In genomic region chr18:59509477-59510173, GRCh38 we compare ENCODE assay signal across 34 cellular contexts.
DNase-seq lines count a peak whose midpoint lies in the region; ATAC-seq, FAIRE-seq and TF ChIP-seq lines count a peak whose summit lies in the region.
"Had no signal": no experiment of that assay in that cellular context is flagged by ENCODE, and none has a peak within 500 bp of the region (broad histone marks: within the 10 kb centered on the region; RNA-seq: fewer than 3 reads in every experiment).

No MANE protein-coding gene starts in this region.

- TF ChIP-seq POLR2A in gastrocnemius medialis (IDR thresholded peaks at IDR 0.05): no peak

- TF ChIP-seq CTCF in D721Med (IDR thresholded peaks at IDR 0.05; ENCODE audit: insufficient read depth, missing control alignments): no peak
- TF ChIP-seq CTCF in lower lobe of right lung (IDR thresholded peaks at IDR 0.05): no peak
- no peak for TF ChIP-seq CTCF in gastrocnemius medialis (IDR thresholded peaks at IDR 0.05 in 4 of 5, conservative IDR thresholded peaks at IDR 0.05 in 1 of 5)

- intact Hi-C loops in lower lobe of right lung (cut with DNase I) (no loop called here), gastrocnemius medialis (cut with DNase I; ENCODE audit: low total_unique reads) (no loop called here), posterior cingulate gyrus (cut with DNase I) (no loop called here)

- DNase-seq in D721Med (ENCODE audit: insufficient read length, low spot score) (no peak), lower lobe of right lung (no peak), gastrocnemius medialis (peak; percentile 29 to 65), posterior cingulate gyrus (no peak), DMS114 treated with DMSO at 0.1 percent for 48 hours (lab: John Stamatoyannopoulos, UW; ENCODE audit: unreplicated experiment) (no peak)
- no peak for DNase-seq in stimulated activated naive CD8-positive, alpha-beta T cell treated with anti-CD3 and anti-CD28 coated beads, Interleukin-15, amount 100 ng/mL, for 72 hours
- DNase-seq: activated CD4-positive, alpha-beta T cell treated with anti-CD3 and anti-CD28 coated beads for 48 hours; activated CD8-positive, alpha-beta memory T cell treated with anti-CD3 and anti-CD28 coated beads for 24 hours; activated effector memory CD4-positive, alpha-beta T cell treated with Interleukin-2 at 50 U/mL for 16 hours; activated naive CD8-positive, alpha-beta T cell treated with anti-CD3 and anti-CD28 coated beads for 36 hours; AML-193; caudate nucleus; CD4-positive, alpha-beta T cell; kidney glomerular epithelial cell; naive thymus-derived CD4-positive, alpha-beta T cell; NCI-H1048; NCI-H1694; NCI-H2171 treated with DMSO at 0.1 percent for 48 hours; NCI-H510A treated with DMSO at 0.1 percent for 48 hours; nucleus accumbens; PC-3; retina; SHP77 treated with DMSO at 0.1 percent for 48 hours; stimulated activated CD4-positive, alpha-beta T cell treated with anti-CD3 and anti-CD28 coated beads, Interleukin-4, amount 100 ng/mL, for 1 hour had no signal

- in situ Hi-C loops in gastrocnemius medialis (cut with MboI; ENCODE audit: low sequenced_read_pairs in 4 of 4): no loop called here

- ATAC-seq in lower lobe of right lung: peak; percentile 38 to 54
- ATAC-seq in gastrocnemius medialis: peak; percentile 43 to 51
- no peak for ATAC-seq in stimulated activated naive CD8-positive, alpha-beta T cell treated with anti-CD3 and anti-CD28 coated beads, Interleukin-15, amount 100 ng/mL, for 72 hours
- no peak for ATAC-seq in GM19324 (IDR thresholded peaks at IDR 0.05; ENCODE audit: low FRiP score, unreplicated experiment)
- ATAC-seq: A549; heart left ventricle; naive thymus-derived CD4-positive, alpha-beta T cell; PC-3 had no signal

- no peak overlapping the region for H3K4me3 ChIP-seq in lower lobe of right lung
- no peak overlapping the region for H3K4me3 ChIP-seq in gastrocnemius medialis
- H3K4me3 ChIP-seq: A549, ascending aorta, heart left ventricle had no signal

- no peaks in the 10 kb centered on the region for H3K9me3 Mint-ChIP-seq in stimulated activated naive CD8-positive, alpha-beta T cell treated with anti-CD3 and anti-CD28 coated beads, Interleukin-15, amount 100 ng/mL, for 72 hours
- H3K9me3 Mint-ChIP-seq: activated naive CD8-positive, alpha-beta T cell treated with anti-CD3 and anti-CD28 coated beads for 36 hours; CD4-positive, alpha-beta T cell; IgD-negative memory B cell; T-helper 2 cell treated with Interferon-gamma antibody and Interleukin-4, amounts not matched to agents 5 μg/mL and 100 μg/mL, for 36 hours had no signal

- H3K9me3 ChIP-seq in lower lobe of right lung (no peaks in the 10 kb centered on the region), gastrocnemius medialis (no peaks in the 10 kb centered on the region)
- H3K9me3 ChIP-seq: A549, ascending aorta, heart left ventricle had no signal

- no peak overlapping the region for H3K4me3 Mint-ChIP-seq in stimulated activated naive CD8-positive, alpha-beta T cell treated with anti-CD3 and anti-CD28 coated beads, Interleukin-15, amount 100 ng/mL, for 72 hours
- H3K4me3 Mint-ChIP-seq: activated naive CD8-positive, alpha-beta T cell treated with anti-CD3 and anti-CD28 coated beads for 36 hours; CD4-positive, alpha-beta T cell; IgD-negative memory B cell; naive thymus-derived CD4-positive, alpha-beta T cell; T-helper 2 cell treated with Interferon-gamma antibody and Interleukin-4, amounts not matched to agents 5 μg/mL and 100 μg/mL, for 36 hours had no signal

- no peaks in the 10 kb centered on the region for H3K27me3 ChIP-seq in lower lobe of right lung (ENCODE audit: low read depth)
- H3K27me3 ChIP-seq in gastrocnemius medialis: no peaks in the 10 kb centered on the region
- H3K27me3 ChIP-seq: ascending aorta, heart left ventricle had no signal

- FAIRE-seq in D721Med (lab: Jason Lieb, UNC): peak; percentile 88
- peak; percentile 50 for FAIRE-seq in endometrium (lab: Jason Lieb, UNC)
- FAIRE-seq: A549, GM12892, H54, urothelium cell line had no signal

- H3K27me3 Mint-ChIP-seq in stimulated activated naive CD8-positive, alpha-beta T cell treated with anti-CD3 and anti-CD28 coated beads, Interleukin-15, amount 100 ng/mL, for 72 hours: peaks cover 56% of the 10 kb centered on the region

- H3K4me1 Mint-ChIP-seq in stimulated activated naive CD8-positive, alpha-beta T cell treated with anti-CD3 and anti-CD28 coated beads, Interleukin-15, amount 100 ng/mL, for 72 hours: no peaks in the 10 kb centered on the region
- H3K4me1 Mint-ChIP-seq: activated naive CD8-positive, alpha-beta T cell treated with anti-CD3 and anti-CD28 coated beads for 36 hours; IgD-negative memory B cell; naive thymus-derived CD4-positive, alpha-beta T cell had no signal

- H3K4me1 ChIP-seq in lower lobe of right lung: peaks cover 24% of the 10 kb centered on the region
- H3K4me1 ChIP-seq in gastrocnemius medialis: peaks cover 0 to under 1% of the 10 kb centered on the region in 2 donors
- H3K4me1 ChIP-seq: A549 had no signal

- H3K27ac ChIP-seq in lower lobe of right lung (no peak overlapping the region), gastrocnemius medialis (no peak overlapping the region)
- H3K27ac ChIP-seq: A549, ascending aorta, heart left ventricle had no signal

- no peak overlapping the region for H3K27ac Mint-ChIP-seq in stimulated activated naive CD8-positive, alpha-beta T cell treated with anti-CD3 and anti-CD28 coated beads, Interleukin-15, amount 100 ng/mL, for 72 hours
- H3K27ac Mint-ChIP-seq: activated naive CD8-positive, alpha-beta T cell treated with anti-CD3 and anti-CD28 coated beads for 36 hours; CD4-positive, alpha-beta T cell; IgD-negative memory B cell; naive thymus-derived CD4-positive, alpha-beta T cell; T-helper 2 cell treated with Interferon-gamma antibody and Interleukin-4, amounts not matched to agents 5 μg/mL and 100 μg/mL, for 36 hours had no signal

- H3K36me3 ChIP-seq in lower lobe of right lung (no peaks in the 10 kb centered on the region), gastrocnemius medialis (no peaks in the 10 kb centered on the region)
- H3K36me3 ChIP-seq: ascending aorta, heart left ventricle had no signal

Comparison
In these comparisons a context has a peak if more than half of its experiments do, and no peak if none do; other contexts are left out.
1. DNase-seq: peak in gastrocnemius medialis (2 of 2); none in D721Med (single experiment), lower lobe of right lung (single experiment), stimulated activated naive CD8-positive, alpha-beta T cell treated with anti-CD3 and anti-CD28 coated beads, Interleukin-15, amount 100 ng/mL, for 72 hours (0 of 2), posterior cingulate gyrus (0 of 10) and DMS114 treated with DMSO at 0.1 percent for 48 hours (single experiment).
2. ATAC-seq: peak in lower lobe of right lung (2 of 2) and gastrocnemius medialis (2 of 2); none in stimulated activated naive CD8-positive, alpha-beta T cell treated with anti-CD3 and anti-CD28 coated beads, Interleukin-15, amount 100 ng/mL, for 72 hours (single experiment) and GM19324 (single experiment).